ENCODE assay signal across 21 cellular contexts in the genomic region with DNA sequence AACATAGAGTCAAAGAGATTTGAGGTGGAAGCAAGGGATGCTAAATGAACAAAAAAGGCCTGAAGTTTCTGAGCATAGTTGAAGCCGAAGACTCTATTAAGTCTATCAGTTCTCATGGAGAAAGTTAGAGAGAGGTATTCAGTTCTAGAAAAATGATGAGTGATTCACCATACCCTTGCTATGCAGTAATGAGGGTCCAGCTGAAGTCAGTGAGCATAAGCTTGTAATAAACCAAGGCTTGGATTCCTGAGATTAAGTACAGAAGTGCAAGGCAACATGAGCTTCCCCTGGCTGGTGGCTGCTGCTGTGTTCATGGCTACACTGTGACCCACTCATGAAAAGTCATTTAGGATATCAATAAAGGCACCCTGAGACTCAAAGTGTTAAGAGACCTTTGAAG.
"Had no signal": no experiment of that assay in that cellular context is flagged by ENCODE, and none has a peak within 500 bp of the region (broad histone marks: within the 10 kb centered on the region; RNA-seq: fewer than 3 reads in every experiment).

No MANE protein-coding gene starts in this region.

- H3K36me3 ChIP-seq: brain microvascular endothelial cell, uterus had no signal

- H3K27ac ChIP-seq: brain microvascular endothelial cell, foreskin keratinocyte, testis, uterus, VCaP had no signal

- DNase-seq: activated CD4-positive, alpha-beta memory T cell treated with anti-CD3 and anti-CD28 coated beads, Interleukin-2, amount 10 ng/mL, durations not matched to agents 7 days and 5 days; activated CD4-positive, alpha-beta T cell treated with anti-CD3 and anti-CD28 coated beads, Interleukin-2, amount 10 ng/mL, durations not matched to agents 24 days and 14 days; activated CD8-positive, alpha-beta memory T cell treated with anti-CD3 and anti-CD28 coated beads, Interleukin-2, amount 10 ng/mL, durations not matched to agents 7 days and 5 days; activated effector memory CD4-positive, alpha-beta T cell treated with anti-CD3 and anti-CD28 coated beads, Interleukin-2, amount 50 U/mL, for 16 hours; activated naive CD4-positive, alpha-beta T cell treated with anti-CD3 and anti-CD28 coated beads, Interleukin-2, amount 50 U/mL, for 16 hours; activated T-cell treated with anti-CD3 and anti-CD28 coated beads for 4 hours; anterior cingulate cortex; brain microvascular endothelial cell; central memory CD4-positive, alpha-beta T cell; dermis blood vessel endothelial cell; effector CD8-positive, alpha-beta T cell; foreskin keratinocyte; left ventricle myocardium superior; stimulated activated CD4-positive, alpha-beta T cell treated with anti-CD3 and anti-CD28 coated beads, Interleukin-2, amount 100 ng/mL, for 48 hours; stimulated activated naive CD4-positive, alpha-beta T cell; testis; trophoblast cell; uterus had no signal

- H3K9me3 ChIP-seq: testis, uterus had no signal

- H3K4me1 ChIP-seq: testis, uterus had no signal

- H3K4me3 ChIP-seq: testis, uterus had no signal

- ATAC-seq: activated CD4-positive, CD25-positive, alpha-beta regulatory T cell treated with anti-CD3 and anti-CD28 coated beads, Interleukin-2, amount 50 U/mL, for 24 hours; activated CD8-positive, alpha-beta memory T cell treated with anti-CD3 and anti-CD28 coated beads, Interleukin-2, amount 10 ng/mL, durations not matched to agents 7 days and 5 days; foreskin keratinocyte; left ventricle myocardium superior; sciatic nerve had no signal

- H3K27me3 ChIP-seq: brain microvascular endothelial cell, foreskin keratinocyte, testis, uterus had no signal
